Comparison of ENCODE assay signal across 8 cellular contexts in genomic region chr1:102174259-102174863, GRCh38.
DNase-seq lines count a peak whose midpoint lies in the region; ATAC-seq and TF ChIP-seq lines count a peak whose summit lies in the region.

No MANE protein-coding gene starts in this region.

- H3K27ac Mint-ChIP-seq in activated naive CD8-positive, alpha-beta T cell treated with anti-CD3 and anti-CD28 coated beads, Interleukin-2, amount 50 U/mL, for 24 hours: no peak overlapping the region

- H3K4me1 Mint-ChIP-seq in activated naive CD8-positive, alpha-beta T cell treated with anti-CD3 and anti-CD28 coated beads, Interleukin-2, amount 50 U/mL, for 24 hours: no peaks in the 10 kb centered on the region

- H3K36me3 ChIP-seq in BE2C: no peaks in the 10 kb centered on the region

- H3K4me1 ChIP-seq in BE2C: no peaks in the 10 kb centered on the region

- H3K4me3 ChIP-seq in BE2C (ENCODE audit: low read depth, low read length) (no peak overlapping the region), astrocyte of the cerebellum (ENCODE audit: low read depth, low read length) (no peak overlapping the region)

- TF ChIP-seq CTCF in BE2C (IDR thresholded peaks at IDR 0.05; ENCODE audit: low read depth, low read length) (peak; percentile 75), astrocyte of the cerebellum (IDR thresholded peaks at IDR 0.05; ENCODE audit: low read depth, low read length, missing control alignments) (peak; percentile 19)

- no peaks in the 10 kb centered on the region for H3K36me3 Mint-ChIP-seq in activated naive CD8-positive, alpha-beta T cell treated with anti-CD3 and anti-CD28 coated beads, Interleukin-2, amount 50 U/mL, for 24 hours (ENCODE audit: low read depth)

- in situ Hi-C loops in astrocyte of the cerebellum (cut with HindIII; ENCODE audit: low sequenced_read_pairs): no loop called here

- H3K9me3 ChIP-seq in BE2C: no peaks in the 10 kb centered on the region

- ATAC-seq in GM19372 (IDR thresholded peaks at IDR 0.05; ENCODE audit: low read depth, unreplicated experiment): peak; percentile 92
- ATAC-seq in HG03175 (IDR thresholded peaks at IDR 0.05; ENCODE audit: unreplicated experiment): peak; percentile 90
- no peak for ATAC-seq in activated naive CD8-positive, alpha-beta T cell treated with anti-CD3 and anti-CD28 coated beads, Interleukin-2, amount 50 U/mL, for 24 hours

- H3K27me3 ChIP-seq in BE2C: no peaks in the 10 kb centered on the region

- peak; percentile 37 for DNase-seq in BE2C
- no peak for DNase-seq in astrocyte of the cerebellum (ENCODE audit: low read depth)
- DNase-seq in NCI-H2107 (lab: John Stamatoyannopoulos, UW): no peak
- DNase-seq in NCI-H510A treated with DMSO at 0.1 percent for 48 hours (lab: John Stamatoyannopoulos, UW): no peak
- no peak for DNase-seq in NCI-H2107 treated with DMSO at 0.1 percent for 48 hours (lab: John Stamatoyannopoulos, UW; ENCODE audit: unreplicated experiment)
- DNase-seq in activated naive CD8-positive, alpha-beta T cell treated with anti-CD3 and anti-CD28 coated beads, Interleukin-2, amount 50 U/mL, for 24 hours: no peak

- no peaks in the 10 kb centered on the region for H3K27me3 Mint-ChIP-seq in activated naive CD8-positive, alpha-beta T cell treated with anti-CD3 and anti-CD28 coated beads, Interleukin-2, amount 50 U/mL, for 24 hours

- no peak overlapping the region for H3K4me3 Mint-ChIP-seq in activated naive CD8-positive, alpha-beta T cell treated with anti-CD3 and anti-CD28 coated beads, Interleukin-2, amount 50 U/mL, for 24 hours

- no peaks in the 10 kb centered on the region for H3K9me3 Mint-ChIP-seq in activated naive CD8-positive, alpha-beta T cell treated with anti-CD3 and anti-CD28 coated beads, Interleukin-2, amount 50 U/mL, for 24 hours
